17 cellular contexts compared by ENCODE assay signal in the genomic region with DNA sequence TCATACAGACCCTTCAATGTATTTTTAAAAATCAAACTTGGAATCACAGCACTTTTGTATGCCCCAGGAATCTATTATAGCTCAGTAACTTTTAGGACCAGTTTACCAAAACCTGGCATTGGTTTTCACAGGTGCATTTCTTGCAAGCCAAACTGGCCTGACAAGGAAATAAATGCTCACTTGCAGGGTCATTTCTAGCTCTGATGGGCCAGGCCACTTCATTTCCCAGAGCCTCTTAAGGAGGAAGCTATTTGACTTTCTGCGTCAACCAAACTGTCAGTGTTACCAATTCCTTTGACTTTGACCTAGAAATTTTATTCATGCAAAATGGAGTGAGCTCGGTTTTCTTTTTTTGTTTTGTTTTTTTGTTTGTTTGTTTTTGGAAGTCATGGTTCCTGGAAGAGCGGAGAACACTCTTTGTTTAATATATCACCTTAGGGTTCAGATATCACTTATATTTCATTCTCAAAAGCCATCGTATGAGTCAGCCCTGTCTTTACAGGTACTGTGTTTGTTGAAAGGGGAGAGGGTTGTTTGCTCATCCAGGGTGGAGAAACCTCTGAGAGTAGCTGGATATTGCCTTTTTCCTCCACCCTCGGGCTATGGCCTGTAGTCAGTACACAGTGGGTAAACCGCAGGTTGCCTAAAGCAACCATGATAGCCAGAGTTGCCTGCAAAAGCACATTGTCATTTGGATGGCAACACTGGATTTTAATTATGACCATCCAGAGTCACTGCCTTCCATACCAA. TPM values are rescaled to one million over a fixed set of nuclear protein-coding genes. Genes with fewer than 3 reads are reported as not detected.
A peak's percentile ranks its signal among the peaks of the same experiment; 100 is the strongest.
DNase-seq lines count a peak whose midpoint lies in the region; FAIRE-seq and TF ChIP-seq lines count a peak whose summit lies in the region.
"Had no signal": no experiment of that assay in that cellular context is flagged by ENCODE, and none has a peak within 500 bp of the region (broad histone marks: within the 10 kb centered on the region; RNA-seq: fewer than 3 reads in every experiment).

No MANE protein-coding gene starts in this region.

- H3K4me1 ChIP-seq in esophagus squamous epithelium: peaks cover 4 to 41% (median 15%) of the 10 kb centered on the region in 3 donors

- intact Hi-C loops in esophagus squamous epithelium (cut with DNase I): no loop called here

- peak overlapping the region; percentile 77 for H3K27ac Mint-ChIP-seq in type B pancreatic cell
- H3K27ac Mint-ChIP-seq: activated CD4-positive, alpha-beta T cell treated with anti-CD3 and anti-CD28 coated beads for 36 hours; activated T-helper 2 cell treated with anti-CD3 and anti-CD28 coated beads, Interferon-gamma antibody, Interleukin-2, Interleukin-4, amounts not matched to agents 10 μg/mL and 5 μg/mL and 100 μg/mL, durations not matched to agents 14 hours and 24 hours and 36 hours had no signal

- H3K27me3 ChIP-seq in esophagus squamous epithelium: no peaks in the 10 kb centered on the region
- H3K27me3 ChIP-seq: ovary had no signal

- FAIRE-seq in GM12892 (lab: Jason Lieb, UNC): no peak
- FAIRE-seq: D721Med, GM12891 had no signal

- DNase-seq in M059J (ENCODE audit: low read depth): peak; percentile 13
- peak; percentile 82 for DNase-seq in NCI-H510A treated with DMSO at 0.1 percent for 48 hours (lab: John Stamatoyannopoulos, UW)
- DNase-seq in esophagus squamous epithelium (lab: John Stamatoyannopoulos, UW): no peak
- no peak for DNase-seq in type B pancreatic cell (ENCODE audit: extremely low spot score, unreplicated experiment)
- no peak for DNase-seq in OCI-M1 (lab: John Stamatoyannopoulos, UW)
- no peak for DNase-seq in GM12892 (ENCODE audit: insufficient read length)
- no peak for DNase-seq in substantia nigra (lab: John Stamatoyannopoulos, UW)
- no peak for DNase-seq in GM10266 (ENCODE audit: extremely low spot score)
- DNase-seq: activated CD4-positive, alpha-beta T cell treated with anti-CD3 and anti-CD28 coated beads for 36 hours; NCI-H2171 treated with DMSO at 0.1 percent for 48 hours; ovary; SHP77 treated with DMSO at 0.1 percent for 48 hours; stimulated activated naive CD4-positive, alpha-beta T cell had no signal

- no peak overlapping the region for H3K4me3 ChIP-seq in esophagus squamous epithelium
- H3K4me3 ChIP-seq: ovary had no signal

- no peaks in the 10 kb centered on the region for H3K36me3 ChIP-seq in esophagus squamous epithelium
- H3K36me3 ChIP-seq: ovary had no signal

- H3K27me3 Mint-ChIP-seq in type B pancreatic cell: no peaks in the 10 kb centered on the region

- TF ChIP-seq POLR2A in esophagus squamous epithelium (IDR thresholded peaks at IDR 0.05) (no peak), GM12892 (IDR thresholded peaks at IDR 0.05; ENCODE audit: low read depth, low read length) (no peak)

- TF ChIP-seq CTCF in esophagus squamous epithelium (IDR thresholded peaks at IDR 0.05) (no peak), type B pancreatic cell (conservative IDR thresholded peaks at IDR 0.05) (no peak), GM10266 (IDR thresholded peaks at IDR 0.05; ENCODE audit: control insufficient read depth, insufficient read depth, low read depth, missing control alignments) (no peak)

- H3K9me3 Mint-ChIP-seq in type B pancreatic cell: no peaks in the 10 kb centered on the region
- H3K9me3 Mint-ChIP-seq: activated T-helper 2 cell treated with anti-CD3 and anti-CD28 coated beads, Interferon-gamma antibody, Interleukin-2, Interleukin-4, amounts not matched to agents 10 μg/mL and 5 μg/mL and 100 μg/mL, durations not matched to agents 14 hours and 24 hours and 36 hours had no signal

- no peaks in the 10 kb centered on the region for H3K36me3 Mint-ChIP-seq in type B pancreatic cell

- no peak overlapping the region for H3K4me3 Mint-ChIP-seq in type B pancreatic cell
- H3K4me3 Mint-ChIP-seq: activated CD4-positive, alpha-beta T cell treated with anti-CD3 and anti-CD28 coated beads for 36 hours had no signal

- H3K9me3 ChIP-seq in esophagus squamous epithelium: no peaks in the 10 kb centered on the region
- H3K9me3 ChIP-seq: ovary had no signal

- WGBS in esophagus squamous epithelium, 2 donors: 44 to 64% methylated on average over 6 of the region's 6 CpGs

- H3K4me1 Mint-ChIP-seq in type B pancreatic cell (ENCODE audit: unreplicated experiment): peaks cover 16% of the 10 kb centered on the region

- H3K27ac ChIP-seq in esophagus squamous epithelium (peak overlapping the region in 3 of 4 donors; percentile 36 to 60 (median 50)), substantia nigra (ENCODE audit: low read depth, low read length, poor library complexity, severe bottlenecking) (no peak overlapping the region)
- H3K27ac ChIP-seq: HL-60, ovary had no signal

RNA-seq across cellular contexts. Expression of a gene that starts 58.9 kb away (rescaled TPM):
- total RNA-seq in M059J (2014; rRNA removed; shearing (Covaris generic)): 0.42 TPM in 1 of 2 replicates, not detected in the other
- total RNA-seq in esophagus squamous epithelium (1 to 10 TPM in 3 of 4 donors, under 1 TPM in 1; 0.35 to 4.0 (median 2.2) TPM), type B pancreatic cell (ENCODE audit: low replicate concordance) (1.4 TPM in 1 of 2 replicates, not detected in the other)
- polyA plus RNA-seq in GM12892 (2012; ENCODE audit: missing spikeins): not detected

Comparison
In these comparisons a context has a peak if more than half of its experiments do, and no peak if none do; other contexts are left out.
1. DNase-seq: peak in M059J (single experiment) and NCI-H510A treated with DMSO at 0.1 percent for 48 hours (single experiment); none in esophagus squamous epithelium (single experiment), type B pancreatic cell (single experiment), OCI-M1 (single experiment), GM12892 (single experiment), substantia nigra (0 of 49) and GM10266 (single experiment).